In genomic region chr2:78115291-78115690, GRCh38 we compare ENCODE assay signal across 17 cellular contexts.
DNase-seq lines count a peak whose midpoint lies in the region; ATAC-seq and TF ChIP-seq lines count a peak whose summit lies in the region.
"Had no signal": no experiment of that assay in that cellular context is flagged by ENCODE, and none has a peak within 500 bp of the region (broad histone marks: within the 10 kb centered on the region; RNA-seq: fewer than 3 reads in every experiment).

No MANE protein-coding gene starts in this region.

- H4K20me1 ChIP-seq in MM.1S (ENCODE audit: insufficient read depth, low read length): no peaks in the 10 kb centered on the region
- no peaks in the 10 kb centered on the region for H4K20me1 ChIP-seq in osteoblast (ENCODE audit: insufficient read depth, low read length)
- H4K20me1 ChIP-seq: BLaER1 had no signal

- H2AFZ ChIP-seq in MM.1S (ENCODE audit: low read length) (no peak overlapping the region), osteoblast (ENCODE audit: low read length) (no peak overlapping the region)

- TF ChIP-seq CTCF in MM.1S (IDR thresholded peaks at IDR 0.05; ENCODE audit: low read length) (no peak), osteoblast (IDR thresholded peaks at IDR 0.05; ENCODE audit: extremely low read depth, low read depth, low read length) (no peak), upper lobe of right lung (IDR thresholded peaks at IDR 0.05) (no peak)

- no peaks in the 10 kb centered on the region for H3F3A ChIP-seq in MM.1S (ENCODE audit: insufficient read depth, low read length)

- H3K4me3 ChIP-seq in MM.1S (ENCODE audit: low read length) (no peak overlapping the region), osteoblast (ENCODE audit: insufficient read depth, low read length) (no peak overlapping the region), upper lobe of right lung (no peak overlapping the region)
- H3K4me3 ChIP-seq: BLaER1, HAP-1 had no signal

- peak; percentile 59 for DNase-seq in MM.1S
- DNase-seq in OCI-M1 (lab: John Stamatoyannopoulos, UW): peak; percentile 34
- peak; percentile 44 for DNase-seq in osteoblast (ENCODE audit: insufficient read length, low spot score, missing footprints)
- no peak for DNase-seq in upper lobe of right lung
- DNase-seq: CD4-positive, CD25-positive, alpha-beta regulatory T cell; CD8-positive, alpha-beta T cell; DND-41; GDM1; GOT3; HFFc6 had no signal

- ATAC-seq in GM18868 (IDR thresholded peaks at IDR 0.05; ENCODE audit: unreplicated experiment) (peak; percentile 60), upper lobe of right lung (no peak), GM19452 (IDR thresholded peaks at IDR 0.05; ENCODE audit: unreplicated experiment) (no peak)
- no peak for ATAC-seq in activated CD4-positive, CD25-positive, alpha-beta regulatory T cell treated with anti-CD3 and anti-CD28 coated beads, Interleukin-2, amount 50 U/mL, for 24 hours
- ATAC-seq: CD8-positive, alpha-beta T cell had no signal

- H3K9me2 ChIP-seq in MM.1S (replicated peaks; ENCODE audit: insufficient read depth, low read length): no peaks in the 10 kb centered on the region

- no peak overlapping the region for H3K9ac ChIP-seq in MM.1S (ENCODE audit: low read length)
- H3K9ac ChIP-seq: BLaER1 had no signal

- H3K4me1 ChIP-seq in MM.1S (ENCODE audit: low read length) (no peaks in the 10 kb centered on the region), osteoblast (ENCODE audit: insufficient read depth, low read length) (no peaks in the 10 kb centered on the region), upper lobe of right lung (no peaks in the 10 kb centered on the region)
- H3K4me1 ChIP-seq: BLaER1, Caco-2, HAP-1 had no signal

- H3K27me3 ChIP-seq in MM.1S (replicated peaks; ENCODE audit: insufficient read depth, low read length): no peaks in the 10 kb centered on the region
- no peaks in the 10 kb centered on the region for H3K27me3 ChIP-seq in osteoblast (ENCODE audit: insufficient read depth, low read length)
- H3K27me3 ChIP-seq in upper lobe of right lung: no peaks in the 10 kb centered on the region
- H3K27me3 ChIP-seq: BLaER1 had no signal

- H3K4me2 ChIP-seq in MM.1S (ENCODE audit: low read depth, low read length) (no peak overlapping the region), osteoblast (ENCODE audit: insufficient read depth, low read length) (no peak overlapping the region)
- H3K4me2 ChIP-seq: BLaER1 had no signal

- H3K36me3 ChIP-seq in MM.1S (replicated peaks; ENCODE audit: insufficient read depth, low read length) (no peaks in the 10 kb centered on the region), osteoblast (ENCODE audit: insufficient read depth, low read length) (no peaks in the 10 kb centered on the region), upper lobe of right lung (no peaks in the 10 kb centered on the region)
- H3K36me3 ChIP-seq: BLaER1, HAP-1 had no signal

- H3K9me3 ChIP-seq in MM.1S (replicated peaks; ENCODE audit: insufficient read depth, low read length) (no peaks in the 10 kb centered on the region), osteoblast (ENCODE audit: low read depth, low read length) (peaks cover 2% of the 10 kb centered on the region), upper lobe of right lung (no peaks in the 10 kb centered on the region)
- H3K9me3 ChIP-seq: BLaER1, Caco-2, HAP-1 had no signal

- H3K79me2 ChIP-seq in MM.1S (ENCODE audit: low read length) (no peaks in the 10 kb centered on the region), osteoblast (ENCODE audit: insufficient read depth, low read length) (no peaks in the 10 kb centered on the region)

- H3K27ac ChIP-seq in MM.1S (ENCODE audit: low read length) (no peak overlapping the region), osteoblast (ENCODE audit: low read depth, low read length) (no peak overlapping the region), upper lobe of right lung (no peak overlapping the region)
- H3K27ac ChIP-seq: BLaER1, C4-2B had no signal

- intact Hi-C loops in upper lobe of right lung (cut with DNase I): no loop called here
